In the genomic region with DNA sequence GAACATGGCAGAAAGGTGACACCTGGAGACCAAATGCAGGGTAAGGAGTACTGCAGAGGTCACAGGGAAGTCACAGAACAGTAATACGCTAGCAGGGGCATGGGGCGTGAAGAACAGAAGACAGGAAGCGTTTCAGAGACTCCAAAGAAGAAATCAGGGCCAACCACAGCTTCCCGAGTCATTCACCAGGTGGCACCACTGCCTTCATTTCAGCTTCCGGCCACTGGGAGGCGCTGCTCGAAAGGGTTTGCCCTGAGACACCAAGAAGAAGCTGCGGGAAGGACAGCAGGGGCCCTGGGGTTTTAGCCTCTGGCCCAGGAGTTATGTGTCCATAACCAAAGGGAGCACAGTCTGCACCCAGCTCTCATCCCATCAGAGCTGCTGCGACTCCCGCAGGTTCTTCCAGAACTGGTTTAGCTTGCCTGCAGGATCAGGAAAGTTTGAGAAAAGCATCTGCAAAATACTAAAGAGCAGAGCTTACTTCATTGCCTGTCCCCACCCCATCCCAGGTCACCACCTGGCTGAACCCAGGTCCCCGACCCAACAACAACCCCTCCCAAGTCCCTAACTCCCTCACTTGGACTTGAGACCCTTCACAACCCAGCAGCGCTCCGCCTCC, we compare ENCODE assay signal across 8 cellular contexts. TPM values are rescaled to one million over a fixed set of nuclear protein-coding genes. Genes with fewer than 3 reads are reported as not detected.
DNase-seq lines count a peak whose midpoint lies in the region; ATAC-seq and TF ChIP-seq lines count a peak whose summit lies in the region.
"Not testable (repeated sequence)": the region's sequence is repeated elsewhere in the genome, so short reads cannot be mapped to it uniquely, and the experiment has no call there.

No MANE protein-coding gene starts in this region.

- not testable (repeated sequence) for H3K9me3 Mint-ChIP-seq in activated CD8-positive, alpha-beta memory T cell treated with anti-CD3 and anti-CD28 coated beads, Interleukin-2, amount 10 ng/mL, durations not matched to agents 7 days and 5 days (ENCODE audit: low read depth)

- H3K4me1 Mint-ChIP-seq in activated CD8-positive, alpha-beta memory T cell treated with anti-CD3 and anti-CD28 coated beads, Interleukin-2, amount 10 ng/mL, durations not matched to agents 7 days and 5 days, result not testable (repeated sequence)

- H3K9me3 ChIP-seq in upper lobe of left lung, result not testable (repeated sequence)

- not testable (repeated sequence) for H3K27ac Mint-ChIP-seq in activated CD8-positive, alpha-beta memory T cell treated with anti-CD3 and anti-CD28 coated beads, Interleukin-2, amount 10 ng/mL, durations not matched to agents 7 days and 5 days

- WGBS in upper lobe of left lung, 2 donors, result 34% methylated on average over 12 to 13 of the region's 13 CpGs

- H3K36me3 Mint-ChIP-seq in activated CD8-positive, alpha-beta memory T cell treated with anti-CD3 and anti-CD28 coated beads, Interleukin-2, amount 10 ng/mL, durations not matched to agents 7 days and 5 days, result not testable (repeated sequence)

- H3K27ac ChIP-seq in upper lobe of left lung, result not testable (repeated sequence)

- not testable (repeated sequence) for ATAC-seq in activated CD8-positive, alpha-beta memory T cell treated with anti-CD3 and anti-CD28 coated beads, Interleukin-2, amount 10 ng/mL, durations not matched to agents 7 days and 5 days; sciatic nerve; upper lobe of left lung (ENCODE audit: low FRiP score in 2 of 2)

- DNase-seq in GF-D8 (lab: John Stamatoyannopoulos, UW), result peak; percentile 37
- DNase-seq in NAMALWA (ENCODE audit: low spot score), result peak; percentile 94
- peak; percentile 43 for DNase-seq in RPMI7951 (ENCODE audit: low read depth)
- peak; percentile 89 for DNase-seq in activated CD8-positive, alpha-beta memory T cell treated with anti-CD3 and anti-CD28 coated beads, Interleukin-2, amount 10 ng/mL, durations not matched to agents 7 days and 5 days
- peak; percentile 80 for DNase-seq in choroid plexus epithelial cell (ENCODE audit: low read depth)
- peak; percentile 81 for DNase-seq in inferior parietal cortex (ENCODE audit: extremely low spot score)
- DNase-seq in sciatic nerve (ENCODE audit: low spot score), result peak; percentile 82
- DNase-seq in upper lobe of left lung, result peak in 1 of 2 donors; percentile 82

- not testable (repeated sequence) for TF ChIP-seq EP300 in upper lobe of left lung (IDR thresholded peaks at IDR 0.05)

- not testable (repeated sequence) for H3K27me3 ChIP-seq in upper lobe of left lung

- not testable (repeated sequence) for H3K4me1 ChIP-seq in upper lobe of left lung

- TF ChIP-seq POLR2A in upper lobe of left lung (IDR thresholded peaks at IDR 0.05), result not testable (repeated sequence)

- not testable (repeated sequence) for H3K27me3 Mint-ChIP-seq in activated CD8-positive, alpha-beta memory T cell treated with anti-CD3 and anti-CD28 coated beads, Interleukin-2, amount 10 ng/mL, durations not matched to agents 7 days and 5 days

- intact Hi-C loops in sciatic nerve (cut with DNase I), result not testable (repeated sequence)

- CTCF ChIA-PET in activated CD8-positive, alpha-beta memory T cell treated with anti-CD3 and anti-CD28 coated beads, Interleukin-2, amount 10 ng/mL, durations not matched to agents 7 days and 5 days (lab: Charles Lee), result interaction anchor here (0.6 to 1.2 kb wide), 11 partner anchors 8 to 630 kb away, joined by 3 to 11 read pairs (median 3); no protein-coding TSS in a partner anchor

- not testable (repeated sequence) for H3K4me3 Mint-ChIP-seq in activated CD8-positive, alpha-beta memory T cell treated with anti-CD3 and anti-CD28 coated beads, Interleukin-2, amount 10 ng/mL, durations not matched to agents 7 days and 5 days

- not testable (repeated sequence) for H3K4me3 ChIP-seq in choroid plexus epithelial cell (ENCODE audit: low read depth, low read length); upper lobe of left lung

- H3K36me3 ChIP-seq in upper lobe of left lung, result not testable (repeated sequence)

- peak; percentile 75 for TF ChIP-seq CTCF in choroid plexus epithelial cell (conservative IDR thresholded peaks at IDR 0.05; ENCODE audit: low read depth, low read length)
- peak; percentile 63 to 85 (median 76) for TF ChIP-seq CTCF in upper lobe of left lung (IDR thresholded peaks at IDR 0.05)

RNA-seq across cellular contexts. Expression of a gene that starts 32.6 kb away (rescaled TPM):
- total RNA-seq in RPMI7951 (2014; rRNA removed; shearing (Covaris generic)), result not detected in 2 replicates
- not detected for total RNA-seq in activated CD8-positive, alpha-beta memory T cell treated with anti-CD3 and anti-CD28 coated beads, Interleukin-2, amount 10 ng/mL, durations not matched to agents 7 days and 5 days
- total RNA-seq in sciatic nerve (not detected), upper lobe of left lung (not detected)
